Comparison of ENCODE assay signal across 1 cellular context in the genomic region with DNA sequence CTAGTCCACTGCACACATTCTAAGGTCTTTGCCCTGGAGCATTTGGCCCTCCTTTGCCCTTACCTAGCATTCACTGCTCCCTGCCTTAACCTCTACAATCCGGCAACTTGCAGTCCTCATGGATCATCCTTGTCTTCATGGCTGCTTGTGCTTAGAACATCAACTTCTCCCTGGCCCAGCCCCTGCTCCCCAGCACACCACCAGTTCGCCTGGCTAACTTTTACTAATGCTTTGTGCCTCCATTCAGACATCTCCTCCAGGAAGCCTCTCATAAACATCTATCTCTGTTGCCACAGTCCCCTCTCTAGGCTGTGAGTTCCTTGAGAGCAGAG.
TF ChIP-seq lines count a peak whose summit lies in the region.

No MANE protein-coding gene starts in this region.

TF ChIP-seq in HCT116, 20 proteins besides CTCF, POLR2A, EP300 and RAD21:
- TF ChIP-seq SP1 (IDR thresholded peaks at IDR 0.05; ENCODE audit: low read depth): no peak
- TF ChIP-seq EZH2 (IDR thresholded peaks at IDR 0.05): no peak
- TF ChIP-seq ELF1 (IDR thresholded peaks at IDR 0.05; ENCODE audit: borderline replicate concordance, low read depth): no peak
- TF ChIP-seq ATF3 (IDR thresholded peaks at IDR 0.05): no peak
- no peak for TF ChIP-seq REST (IDR thresholded peaks at IDR 0.05; ENCODE audit: low read depth)
- TF ChIP-seq ZNF274 (IDR thresholded peaks at IDR 0.05; ENCODE audit: low read depth, low read length): no peak
- no peak for TF ChIP-seq JUND (IDR thresholded peaks at IDR 0.05)
TF ChIP-seq in HCT116: peak in this region for 0.
